In the genomic region with DNA sequence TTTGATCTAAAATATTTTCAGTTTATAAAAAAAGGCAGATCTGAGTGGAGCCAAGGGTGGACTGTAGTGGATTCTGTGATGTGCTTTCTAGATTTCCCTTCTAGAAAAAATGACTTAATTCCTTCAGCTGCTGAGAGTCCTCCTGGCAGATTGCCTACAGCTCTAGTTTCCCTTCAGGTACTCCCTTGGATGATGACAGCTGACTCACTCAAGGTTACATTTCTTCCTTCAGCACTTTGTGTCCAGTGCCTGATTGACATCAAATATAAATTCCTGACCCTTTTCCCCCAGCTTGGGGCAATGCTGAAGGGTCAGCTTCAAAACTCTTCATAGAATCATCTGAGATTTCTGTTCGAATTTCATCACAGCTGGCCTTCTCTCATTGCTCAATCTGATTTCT, we compare ENCODE assay signal across 18 cellular contexts.
"Had no signal": no experiment of that assay in that cellular context is flagged by ENCODE, and none has a peak within 500 bp of the region (broad histone marks: within the 10 kb centered on the region; RNA-seq: fewer than 3 reads in every experiment).

No MANE protein-coding gene starts in this region.

- ATAC-seq: activated CD4-positive, alpha-beta T cell treated with anti-CD3 and anti-CD28 coated beads for 36 hours; left lobe of liver; WTC11 had no signal

- H3K27ac ChIP-seq: coronary artery, esophagus muscularis mucosa, tibial artery, uterus had no signal

- H3K9me3 ChIP-seq: tibial artery, uterus had no signal

- DNase-seq: activated CD4-positive, alpha-beta T cell treated with anti-CD3 and anti-CD28 coated beads for 36 hours; activated CD4-positive, alpha-beta T cell treated with anti-CD3 and anti-CD28 coated beads, Interleukin-2, amount 50 U/mL, for 48 hours; activated naive CD8-positive, alpha-beta T cell treated with anti-CD3 and anti-CD28 coated beads for 36 hours; activated T-cell treated with anti-CD3 and anti-CD28 coated beads for 4 hours; amygdala; hippocampal formation; islet precursor cell; nephron progenitor cell; occipital lobe; posterior cingulate gyrus; stimulated activated naive CD4-positive, alpha-beta T cell treated with Interleukin-2 at 50 U/mL for 16 hours; tibial artery; uterus had no signal

- H3K4me3 ChIP-seq: coronary artery, esophagus muscularis mucosa, lung, tibial artery, uterus had no signal

- H3K4me1 ChIP-seq: uterus had no signal

- H3K27me3 ChIP-seq: esophagus muscularis mucosa, tibial artery, uterus had no signal

- H3K36me3 ChIP-seq: esophagus muscularis mucosa, tibial artery, uterus had no signal
